In the genomic region with DNA sequence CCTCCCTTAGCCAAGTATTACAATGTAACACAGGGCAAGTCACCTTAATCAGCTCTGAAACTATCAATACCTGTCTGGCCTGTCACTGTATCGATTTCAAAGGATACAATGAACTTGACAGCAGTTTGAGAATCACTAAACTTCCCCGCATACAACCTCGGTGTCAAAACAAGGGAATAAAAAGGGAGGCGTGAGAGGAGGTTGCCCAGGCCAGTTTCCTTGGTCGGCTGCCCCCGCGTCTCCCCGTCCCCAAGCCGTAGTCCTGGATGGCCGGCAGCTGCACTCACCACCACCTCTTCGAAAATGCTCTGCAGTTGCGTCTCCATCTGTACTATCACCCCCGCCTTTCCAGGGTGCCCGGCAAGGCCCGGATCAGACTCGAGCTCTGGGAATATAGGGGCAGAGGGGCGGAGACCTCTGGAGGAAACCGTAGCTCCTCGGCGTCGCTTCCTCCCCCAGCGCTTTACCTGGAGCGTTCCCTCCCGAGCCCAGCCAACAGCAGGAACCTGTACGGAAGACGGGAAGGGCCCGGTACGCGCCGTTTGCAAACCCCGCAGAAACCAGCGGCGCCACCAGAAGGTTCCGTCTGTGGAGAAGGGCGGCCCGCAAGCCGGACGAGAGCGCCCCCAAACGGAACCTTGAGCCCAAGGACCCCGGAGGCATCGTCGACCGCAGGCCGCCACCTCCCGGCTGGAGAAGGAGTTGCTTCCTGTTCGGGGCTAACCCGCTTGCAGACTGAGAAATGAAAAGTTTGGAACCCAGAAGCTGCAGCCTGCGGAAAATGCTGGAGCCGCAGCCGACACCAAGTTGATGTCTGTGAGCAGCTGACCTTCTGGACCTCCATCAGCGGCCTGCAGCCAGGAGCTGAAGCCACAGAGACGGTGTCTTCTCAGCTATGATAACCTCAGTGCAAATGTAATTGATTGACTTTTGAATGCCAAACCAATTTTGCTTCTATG, we compare ENCODE assay signal across 1 cellular context.
TF ChIP-seq lines count a peak whose summit lies in the region.

A gene with protein sequence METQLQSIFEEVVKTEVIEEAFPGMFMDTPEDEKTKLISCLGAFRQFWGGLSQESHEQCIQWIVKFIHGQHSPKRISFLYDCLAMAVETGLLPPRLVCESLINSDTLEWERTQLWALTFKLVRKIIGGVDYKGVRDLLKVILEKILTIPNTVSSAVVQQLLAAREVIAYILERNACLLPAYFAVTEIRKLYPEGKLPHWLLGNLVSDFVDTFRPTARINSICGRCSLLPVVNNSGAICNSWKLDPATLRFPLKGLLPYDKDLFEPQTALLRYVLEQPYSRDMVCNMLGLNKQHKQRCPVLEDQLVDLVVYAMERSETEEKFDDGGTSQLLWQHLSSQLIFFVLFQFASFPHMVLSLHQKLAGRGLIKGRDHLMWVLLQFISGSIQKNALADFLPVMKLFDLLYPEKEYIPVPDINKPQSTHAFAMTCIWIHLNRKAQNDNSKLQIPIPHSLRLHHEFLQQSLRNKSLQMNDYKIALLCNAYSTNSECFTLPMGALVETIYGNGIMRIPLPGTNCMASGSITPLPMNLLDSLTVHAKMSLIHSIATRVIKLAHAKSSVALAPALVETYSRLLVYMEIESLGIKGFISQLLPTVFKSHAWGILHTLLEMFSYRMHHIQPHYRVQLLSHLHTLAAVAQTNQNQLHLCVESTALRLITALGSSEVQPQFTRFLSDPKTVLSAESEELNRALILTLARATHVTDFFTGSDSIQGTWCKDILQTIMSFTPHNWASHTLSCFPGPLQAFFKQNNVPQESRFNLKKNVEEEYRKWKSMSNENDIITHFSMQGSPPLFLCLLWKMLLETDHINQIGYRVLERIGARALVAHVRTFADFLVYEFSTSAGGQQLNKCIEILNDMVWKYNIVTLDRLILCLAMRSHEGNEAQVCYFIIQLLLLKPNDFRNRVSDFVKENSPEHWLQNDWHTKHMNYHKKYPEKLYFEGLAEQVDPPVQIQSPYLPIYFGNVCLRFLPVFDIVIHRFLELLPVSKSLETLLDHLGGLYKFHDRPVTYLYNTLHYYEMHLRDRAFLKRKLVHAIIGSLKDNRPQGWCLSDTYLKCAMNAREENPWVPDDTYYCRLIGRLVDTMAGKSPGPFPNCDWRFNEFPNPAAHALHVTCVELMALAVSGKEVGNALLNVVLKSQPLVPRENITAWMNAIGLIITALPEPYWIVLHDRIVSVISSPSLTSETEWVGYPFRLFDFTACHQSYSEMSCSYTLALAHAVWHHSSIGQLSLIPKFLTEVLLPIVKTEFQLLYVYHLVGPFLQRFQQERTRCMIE (N-terminal part only) (minus strand): TSS at position 519 of the 959 bp plus-strand sequence. CDS start 193 bp downstream, at position 326.

TF ChIP-seq in HepG2, 621 proteins besides CTCF, POLR2A, EP300 and RAD21 (continued from another document and continues in another):
- TF ChIP-seq, protein P1, sequence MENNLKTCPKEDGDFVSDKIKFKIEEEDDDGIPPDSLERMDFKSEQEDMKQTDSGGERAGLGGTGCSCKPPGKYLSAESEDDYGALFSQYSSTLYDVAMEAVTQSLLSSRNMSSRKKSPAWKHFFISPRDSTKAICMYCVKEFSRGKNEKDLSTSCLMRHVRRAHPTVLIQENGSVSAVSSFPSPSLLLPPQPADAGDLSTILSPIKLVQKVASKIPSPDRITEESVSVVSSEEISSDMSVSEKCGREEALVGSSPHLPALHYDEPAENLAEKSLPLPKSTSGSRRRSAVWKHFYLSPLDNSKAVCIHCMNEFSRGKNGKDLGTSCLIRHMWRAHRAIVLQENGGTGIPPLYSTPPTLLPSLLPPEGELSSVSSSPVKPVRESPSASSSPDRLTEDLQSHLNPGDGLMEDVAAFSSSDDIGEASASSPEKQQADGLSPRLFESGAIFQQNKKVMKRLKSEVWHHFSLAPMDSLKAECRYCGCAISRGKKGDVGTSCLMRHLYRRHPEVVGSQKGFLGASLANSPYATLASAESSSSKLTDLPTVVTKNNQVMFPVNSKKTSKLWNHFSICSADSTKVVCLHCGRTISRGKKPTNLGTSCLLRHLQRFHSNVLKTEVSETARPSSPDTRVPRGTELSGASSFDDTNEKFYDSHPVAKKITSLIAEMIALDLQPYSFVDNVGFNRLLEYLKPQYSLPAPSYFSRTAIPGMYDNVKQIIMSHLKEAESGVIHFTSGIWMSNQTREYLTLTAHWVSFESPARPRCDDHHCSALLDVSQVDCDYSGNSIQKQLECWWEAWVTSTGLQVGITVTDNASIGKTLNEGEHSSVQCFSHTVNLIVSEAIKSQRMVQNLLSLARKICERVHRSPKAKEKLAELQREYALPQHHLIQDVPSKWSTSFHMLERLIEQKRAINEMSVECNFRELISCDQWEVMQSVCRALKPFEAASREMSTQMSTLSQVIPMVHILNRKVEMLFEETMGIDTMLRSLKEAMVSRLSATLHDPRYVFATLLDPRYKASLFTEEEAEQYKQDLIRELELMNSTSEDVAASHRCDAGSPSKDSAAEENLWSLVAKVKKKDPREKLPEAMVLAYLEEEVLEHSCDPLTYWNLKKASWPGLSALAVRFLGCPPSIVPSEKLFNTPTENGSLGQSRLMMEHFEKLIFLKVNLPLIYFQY (CRISPR knock-in tag; IDR thresholded peaks at IDR 0.05; ENCODE audit: borderline replicate concordance), result peak; percentile 98
- TF ChIP-seq ZNF326 (CRISPR knock-in tag; IDR thresholded peaks at IDR 0.05; ENCODE audit: borderline replicate concordance) (no peak), HOXA5 (CRISPR knock-in tag; IDR thresholded peaks at IDR 0.05) (peak; percentile 99), ZMYM4 (CRISPR knock-in tag; IDR thresholded peaks at IDR 0.05) (peak; percentile 100), REXO4 (CRISPR knock-in tag; IDR thresholded peaks at IDR 0.05; ENCODE audit: borderline replicate concordance) (no peak), IRF2 (CRISPR knock-in tag; IDR thresholded peaks at IDR 0.05) (peak; percentile 100), HCFC1 (IDR thresholded peaks at IDR 0.05; ENCODE audit: low read depth, low read length) (peak; percentile 95), ZNF879 (CRISPR knock-in tag; IDR thresholded peaks at IDR 0.05) (peak; percentile 96), ATF7 (IDR thresholded peaks at IDR 0.05) (no peak), ATF7 (CRISPR knock-in tag; IDR thresholded peaks at IDR 0.05) (peak; percentile 94), MAFF (IDR thresholded peaks at IDR 0.05; ENCODE audit: low read depth, low read length) (no peak), ZNF83 (CRISPR knock-in tag; IDR thresholded peaks at IDR 0.05; ENCODE audit: borderline replicate concordance) (peak; percentile 99), IRX3 (CRISPR knock-in tag; IDR thresholded peaks at IDR 0.05; ENCODE audit: borderline replicate concordance, low read depth) (peak; percentile 94; the same call in 1 of the 2 replicates), ZNF629 (CRISPR knock-in tag; conservative IDR thresholded peaks at IDR 0.05) (peak; percentile 82), ZBTB8A (CRISPR knock-in tag; IDR thresholded peaks at IDR 0.05; ENCODE audit: borderline replicate concordance, low read depth) (peak; percentile 95; the same call in 1 of the 2 replicates), ZNF282 (IDR thresholded peaks at IDR 0.05; ENCODE audit: partially characterized antibody) (no peak), STAG1 (CRISPR knock-in tag; IDR thresholded peaks at IDR 0.05) (peak; percentile 96), ZNF670 (CRISPR knock-in tag; IDR thresholded peaks at IDR 0.05; ENCODE audit: borderline replicate concordance) (peak; percentile 100), NFYC (CRISPR knock-in tag; IDR thresholded peaks at IDR 0.05) (peak; percentile 70), ARNT2 (CRISPR knock-in tag; IDR thresholded peaks at IDR 0.05; ENCODE audit: low read depth) (peak; percentile 99), RXRB (CRISPR knock-in tag; IDR thresholded peaks at IDR 0.05; ENCODE audit: borderline replicate concordance) (peak; percentile 94)
- TF ChIP-seq, protein P2, sequence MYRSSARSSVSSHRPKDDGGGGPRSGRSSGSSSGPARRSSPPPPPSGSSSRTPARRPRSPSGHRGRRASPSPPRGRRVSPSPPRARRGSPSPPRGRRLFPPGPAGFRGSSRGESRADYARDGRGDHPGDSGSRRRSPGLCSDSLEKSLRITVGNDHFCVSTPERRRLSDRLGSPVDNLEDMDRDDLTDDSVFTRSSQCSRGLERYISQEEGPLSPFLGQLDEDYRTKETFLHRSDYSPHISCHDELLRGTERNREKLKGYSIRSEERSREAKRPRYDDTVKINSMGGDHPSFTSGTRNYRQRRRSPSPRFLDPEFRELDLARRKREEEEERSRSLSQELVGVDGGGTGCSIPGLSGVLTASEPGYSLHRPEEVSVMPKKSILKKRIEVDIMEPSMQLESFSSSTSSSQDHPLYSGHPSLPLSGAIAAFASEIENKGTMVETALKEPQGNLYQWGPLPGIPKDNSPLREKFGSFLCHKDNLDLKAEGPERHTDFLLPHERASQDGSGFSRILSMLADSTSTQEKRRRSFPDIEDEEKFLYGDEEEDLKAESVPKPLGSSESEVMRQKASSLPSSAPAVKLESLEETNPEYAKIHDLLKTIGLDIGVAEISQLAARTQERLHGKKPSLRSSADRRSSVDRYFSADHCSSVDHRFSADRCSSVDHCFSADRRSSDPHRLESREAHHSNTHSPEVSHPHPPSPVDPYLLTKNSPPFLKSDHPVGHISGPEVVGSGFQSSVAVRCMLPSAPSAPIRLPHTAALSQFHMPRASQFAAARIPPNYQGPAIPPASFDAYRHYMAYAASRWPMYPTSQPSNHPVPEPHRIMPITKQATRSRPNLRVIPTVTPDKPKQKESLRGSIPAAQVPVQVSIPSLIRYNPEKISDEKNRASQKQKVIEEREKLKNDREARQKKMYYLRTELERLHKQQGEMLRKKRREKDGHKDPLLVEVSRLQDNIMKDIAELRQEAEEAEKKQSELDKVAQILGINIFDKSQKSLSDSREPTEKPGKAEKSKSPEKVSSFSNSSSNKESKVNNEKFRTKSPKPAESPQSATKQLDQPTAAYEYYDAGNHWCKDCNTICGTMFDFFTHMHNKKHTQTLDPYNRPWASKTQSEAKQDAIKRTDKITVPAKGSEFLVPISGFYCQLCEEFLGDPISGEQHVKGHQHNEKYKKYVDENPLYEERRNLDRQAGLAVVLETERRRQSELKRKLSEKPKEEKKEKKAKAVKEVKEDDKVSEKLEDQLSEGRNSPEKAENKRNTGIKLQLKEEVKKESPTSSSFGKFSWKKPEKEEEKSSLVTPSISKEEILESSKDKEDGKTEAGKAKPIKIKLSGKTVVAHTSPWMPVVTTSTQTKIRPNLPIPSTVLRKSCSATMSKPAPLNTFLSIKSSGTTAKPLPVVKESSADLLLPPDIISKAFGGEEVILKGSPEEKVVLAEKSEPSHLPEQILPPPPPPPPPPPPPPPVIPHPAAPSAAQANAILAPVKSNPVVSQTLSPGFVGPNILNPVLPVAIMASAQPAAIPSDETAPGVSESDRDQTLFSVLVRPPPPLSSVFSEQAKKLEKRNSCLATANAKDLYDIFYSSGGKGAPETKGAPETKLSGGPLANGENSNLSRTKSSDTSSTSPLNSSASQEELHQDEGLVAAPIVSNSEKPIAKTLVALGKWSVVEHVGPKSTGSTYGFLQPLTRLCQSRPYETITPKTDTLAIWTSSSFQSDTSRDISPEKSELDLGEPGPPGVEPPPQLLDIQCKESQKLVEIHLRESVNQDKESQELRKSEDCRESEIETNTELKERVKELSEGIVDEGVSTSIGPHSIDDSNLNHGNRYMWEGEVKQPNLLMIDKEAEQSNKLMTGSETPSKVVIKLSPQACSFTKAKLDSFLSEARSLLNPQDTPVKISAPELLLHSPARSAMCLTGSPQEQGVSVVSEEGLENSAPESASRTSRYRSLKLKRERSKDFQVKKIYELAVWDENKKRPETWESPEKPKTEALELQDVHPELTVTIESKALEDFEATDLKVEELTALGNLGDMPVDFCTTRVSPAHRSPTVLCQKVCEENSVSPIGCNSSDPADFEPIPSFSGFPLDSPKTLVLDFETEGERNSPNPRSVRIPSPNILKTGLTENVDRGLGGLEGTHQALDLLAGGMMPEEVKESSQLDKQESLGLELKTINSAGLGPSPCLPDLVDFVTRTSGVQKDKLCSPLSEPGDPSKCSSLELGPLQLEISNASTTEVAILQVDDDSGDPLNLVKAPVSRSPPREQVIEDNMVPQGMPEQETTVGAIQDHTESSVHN (CRISPR knock-in tag; IDR thresholded peaks at IDR 0.05), result peak; percentile 96
- TF ChIP-seq, protein P3, sequence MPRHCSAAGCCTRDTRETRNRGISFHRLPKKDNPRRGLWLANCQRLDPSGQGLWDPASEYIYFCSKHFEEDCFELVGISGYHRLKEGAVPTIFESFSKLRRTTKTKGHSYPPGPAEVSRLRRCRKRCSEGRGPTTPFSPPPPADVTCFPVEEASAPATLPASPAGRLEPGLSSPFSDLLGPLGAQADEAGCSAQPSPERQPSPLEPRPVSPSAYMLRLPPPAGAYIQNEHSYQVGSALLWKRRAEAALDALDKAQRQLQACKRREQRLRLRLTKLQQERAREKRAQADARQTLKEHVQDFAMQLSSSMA (CRISPR knock-in tag; IDR thresholded peaks at IDR 0.05), result peak; percentile 99
- TF ChIP-seq, protein P4, sequence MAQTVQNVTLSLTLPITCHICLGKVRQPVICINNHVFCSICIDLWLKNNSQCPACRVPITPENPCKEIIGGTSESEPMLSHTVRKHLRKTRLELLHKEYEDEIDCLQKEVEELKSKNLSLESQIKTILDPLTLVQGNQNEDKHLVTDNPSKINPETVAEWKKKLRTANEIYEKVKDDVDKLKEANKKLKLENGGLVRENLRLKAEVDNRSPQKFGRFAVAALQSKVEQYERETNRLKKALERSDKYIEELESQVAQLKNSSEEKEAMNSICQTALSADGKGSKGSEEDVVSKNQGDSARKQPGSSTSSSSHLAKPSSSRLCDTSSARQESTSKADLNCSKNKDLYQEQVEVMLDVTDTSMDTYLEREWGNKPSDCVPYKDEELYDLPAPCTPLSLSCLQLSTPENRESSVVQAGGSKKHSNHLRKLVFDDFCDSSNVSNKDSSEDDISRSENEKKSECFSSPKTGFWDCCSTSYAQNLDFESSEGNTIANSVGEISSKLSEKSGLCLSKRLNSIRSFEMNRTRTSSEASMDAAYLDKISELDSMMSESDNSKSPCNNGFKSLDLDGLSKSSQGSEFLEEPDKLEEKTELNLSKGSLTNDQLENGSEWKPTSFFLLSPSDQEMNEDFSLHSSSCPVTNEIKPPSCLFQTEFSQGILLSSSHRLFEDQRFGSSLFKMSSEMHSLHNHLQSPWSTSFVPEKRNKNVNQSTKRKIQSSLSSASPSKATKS (CRISPR knock-in tag; IDR thresholded peaks at IDR 0.05), result peak; percentile 59; the same call in 1 of the 2 replicates
- TF ChIP-seq, protein P5, sequence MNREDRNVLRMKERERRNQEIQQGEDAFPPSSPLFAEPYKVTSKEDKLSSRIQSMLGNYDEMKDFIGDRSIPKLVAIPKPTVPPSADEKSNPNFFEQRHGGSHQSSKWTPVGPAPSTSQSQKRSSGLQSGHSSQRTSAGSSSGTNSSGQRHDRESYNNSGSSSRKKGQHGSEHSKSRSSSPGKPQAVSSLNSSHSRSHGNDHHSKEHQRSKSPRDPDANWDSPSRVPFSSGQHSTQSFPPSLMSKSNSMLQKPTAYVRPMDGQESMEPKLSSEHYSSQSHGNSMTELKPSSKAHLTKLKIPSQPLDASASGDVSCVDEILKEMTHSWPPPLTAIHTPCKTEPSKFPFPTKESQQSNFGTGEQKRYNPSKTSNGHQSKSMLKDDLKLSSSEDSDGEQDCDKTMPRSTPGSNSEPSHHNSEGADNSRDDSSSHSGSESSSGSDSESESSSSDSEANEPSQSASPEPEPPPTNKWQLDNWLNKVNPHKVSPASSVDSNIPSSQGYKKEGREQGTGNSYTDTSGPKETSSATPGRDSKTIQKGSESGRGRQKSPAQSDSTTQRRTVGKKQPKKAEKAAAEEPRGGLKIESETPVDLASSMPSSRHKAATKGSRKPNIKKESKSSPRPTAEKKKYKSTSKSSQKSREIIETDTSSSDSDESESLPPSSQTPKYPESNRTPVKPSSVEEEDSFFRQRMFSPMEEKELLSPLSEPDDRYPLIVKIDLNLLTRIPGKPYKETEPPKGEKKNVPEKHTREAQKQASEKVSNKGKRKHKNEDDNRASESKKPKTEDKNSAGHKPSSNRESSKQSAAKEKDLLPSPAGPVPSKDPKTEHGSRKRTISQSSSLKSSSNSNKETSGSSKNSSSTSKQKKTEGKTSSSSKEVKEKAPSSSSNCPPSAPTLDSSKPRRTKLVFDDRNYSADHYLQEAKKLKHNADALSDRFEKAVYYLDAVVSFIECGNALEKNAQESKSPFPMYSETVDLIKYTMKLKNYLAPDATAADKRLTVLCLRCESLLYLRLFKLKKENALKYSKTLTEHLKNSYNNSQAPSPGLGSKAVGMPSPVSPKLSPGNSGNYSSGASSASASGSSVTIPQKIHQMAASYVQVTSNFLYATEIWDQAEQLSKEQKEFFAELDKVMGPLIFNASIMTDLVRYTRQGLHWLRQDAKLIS (CRISPR knock-in tag; IDR thresholded peaks at IDR 0.05), result 0 out of 2 replicates have a peak, but pooled peaks have one; percentile 58
